In genomic region chr2:69755862-69756467, GRCh38 we compare ENCODE assay signal across 8 cellular contexts. TPM values are rescaled to one million over a fixed set of nuclear protein-coding genes. Genes with fewer than 3 reads are reported as not detected.
DNase-seq lines count a peak whose midpoint lies in the region; ATAC-seq and TF ChIP-seq lines count a peak whose summit lies in the region.

No MANE protein-coding gene starts in this region.

- H3K36me3 ChIP-seq in ascending aorta: peaks cover 0 to 11% of the 10 kb centered on the region in 2 donors

- peaks cover 3 to 17% of the 10 kb centered on the region in 2 donors for H3K4me1 ChIP-seq in ascending aorta

- DNase-seq in AG20443 (ENCODE audit: low spot score) (peak; percentile 76), ascending aorta (ENCODE audit: low spot score in 2 of 2) (no peak), left lobe of liver (ENCODE audit: low spot score) (peak; percentile 19), T-helper 17 cell (no peak)
- DNase-seq in stimulated activated CD8-positive, alpha-beta memory T cell treated with anti-CD3 and anti-CD28 coated beads, Interleukin-4, amount 100 ng/mL, for 48 hours: no peak
- no peak for DNase-seq in activated naive CD4-positive, alpha-beta T cell (lab: John Stamatoyannopoulos, UW)
- DNase-seq in effector CD4-positive, alpha-beta T cell: no peak

- no peak for TF ChIP-seq CTCF in ascending aorta (IDR thresholded peaks at IDR 0.05)

- H3K9me3 ChIP-seq in ascending aorta: no peaks in the 10 kb centered on the region
- H3K9me3 ChIP-seq in T-helper 17 cell (ENCODE audit: control insufficient read depth, low read length, poor library complexity, severe bottlenecking): no peaks in the 10 kb centered on the region

- H3K4me1 Mint-ChIP-seq in T-helper 17 cell: peaks cover 17% of the 10 kb centered on the region

- H3K4me3 ChIP-seq in ascending aorta: no peak overlapping the region

- intact Hi-C loops in ascending aorta (cut with DNase I): no loop called here

- H3K4me3 Mint-ChIP-seq in T-helper 17 cell: no peak overlapping the region

- ATAC-seq in HG03108 (IDR thresholded peaks at IDR 0.05; ENCODE audit: unreplicated experiment): peak; percentile 52
- ATAC-seq in left lobe of liver: peak; percentile 48
- ATAC-seq in T-helper 17 cell: no peak

- H3K27me3 ChIP-seq in ascending aorta: no peaks in the 10 kb centered on the region

- peak overlapping the region; percentile 25 to 56 for H3K27ac ChIP-seq in ascending aorta

- H3K27me3 Mint-ChIP-seq in T-helper 17 cell: no peaks in the 10 kb centered on the region

- no peak overlapping the region for H3K27ac Mint-ChIP-seq in T-helper 17 cell

- H3K36me3 Mint-ChIP-seq in T-helper 17 cell (ENCODE audit: low read depth): no peaks in the 10 kb centered on the region

RNA-seq across cellular contexts. Expression of gene ANXA4, which starts 14.0 kb away (rescaled TPM):
- 29.1 TPM for total RNA-seq in ascending aorta
- 102 TPM for total RNA-seq in left lobe of liver
- total RNA-seq in T-helper 17 cell: 10 to 100 TPM; 11.4 to 13.4 TPM

Comparison
In these comparisons a context has a peak if more than half of its experiments do, and no peak if none do; other contexts are left out.
1. DNase-seq: peak in AG20443 (single experiment) and left lobe of liver (single experiment); none in ascending aorta (0 of 2), T-helper 17 cell (0 of 3), stimulated activated CD8-positive, alpha-beta memory T cell treated with anti-CD3 and anti-CD28 coated beads, Interleukin-4, amount 100 ng/mL, for 48 hours (single experiment), activated naive CD4-positive, alpha-beta T cell (0 of 4) and effector CD4-positive, alpha-beta T cell (single experiment).